Comparison of ENCODE assay signal across 10 cellular contexts in the genomic region with DNA sequence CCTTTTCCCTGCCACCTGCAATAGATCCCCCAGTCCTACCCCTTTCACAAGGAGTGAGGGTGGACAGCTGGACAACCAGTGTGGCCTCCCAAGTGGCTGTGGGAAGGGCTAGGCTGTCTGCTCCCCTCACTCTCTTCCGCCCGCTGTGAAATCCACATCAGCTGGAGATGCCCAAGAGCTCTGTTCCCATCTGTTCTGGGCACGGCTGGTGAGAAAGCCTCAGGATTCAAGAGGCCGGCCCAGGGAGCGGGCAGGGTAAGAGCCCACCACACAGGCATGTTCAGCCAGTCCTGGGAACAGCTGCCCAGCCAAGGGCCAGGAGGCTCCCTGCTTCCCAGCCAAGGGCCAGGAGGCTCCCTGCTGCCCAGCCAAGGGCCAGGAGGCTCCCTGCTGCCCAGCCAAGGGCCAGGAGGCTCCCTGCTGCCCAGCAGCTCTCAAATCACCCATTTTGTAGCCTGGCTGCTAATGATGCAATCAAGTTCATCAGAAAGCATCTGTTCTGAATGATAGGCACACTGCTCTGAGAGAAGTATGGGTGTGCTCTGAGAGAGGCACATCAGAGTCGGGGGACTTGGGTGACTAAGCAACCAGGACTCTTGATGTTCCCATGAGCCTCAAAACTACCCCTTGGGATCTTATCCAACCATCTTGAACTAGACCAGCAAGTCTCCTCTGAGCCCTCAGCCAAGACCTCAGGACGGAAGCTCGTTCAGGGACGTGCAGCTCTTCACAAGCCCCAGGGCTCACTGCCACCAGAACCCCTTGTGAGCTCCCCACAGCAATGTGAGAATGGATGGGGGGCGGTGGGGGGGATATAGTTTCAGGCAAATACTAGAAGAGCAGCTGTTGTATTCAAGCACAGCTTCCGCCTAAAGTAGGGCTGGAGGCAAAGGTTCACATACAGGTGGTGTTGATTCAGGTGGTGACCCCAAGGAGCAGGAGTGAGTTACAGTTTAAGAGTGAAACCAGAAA.
A peak's percentile ranks its signal among the peaks of the same experiment; 100 is the strongest.
DNase-seq lines count a peak whose midpoint lies in the region; ATAC-seq and TF ChIP-seq lines count a peak whose summit lies in the region.
"Had no signal": no experiment of that assay in that cellular context is flagged by ENCODE, and none has a peak within 500 bp of the region (broad histone marks: within the 10 kb centered on the region; RNA-seq: fewer than 3 reads in every experiment).

No MANE protein-coding gene starts in this region.

- ATAC-seq in GM19468 (IDR thresholded peaks at IDR 0.05; ENCODE audit: extremely low read depth, unreplicated experiment) (peak; percentile 12), HG03097 (IDR thresholded peaks at IDR 0.05; ENCODE audit: low FRiP score, unreplicated experiment) (peak; percentile 41)

- DNase-seq in EH (ENCODE audit: low read depth), result peak; percentile 33
- DNase-seq in erythroblast (lab: John Stamatoyannopoulos, UW), result peak; percentile 89 to 93
- no peak for DNase-seq in cortex of kidney (lab: John Stamatoyannopoulos, UW)
- DNase-seq in HUDEP-2 (lab: John Stamatoyannopoulos, UW; ENCODE audit: unreplicated experiment in 76 of 76), result no peak
- DNase-seq in central memory CD4-positive, alpha-beta T cell, result no peak
- DNase-seq in NCI-H2081 treated with DMSO at 0.1 percent for 48 hours (lab: John Stamatoyannopoulos, UW), result no peak
- DNase-seq: head of caudate nucleus, natural killer cell had no signal

- TF ChIP-seq POLR2A in erythroblast (IDR thresholded peaks at IDR 0.05; ENCODE audit: low read length), result no peak

Comparison
In these comparisons a context has a peak if more than half of its experiments do, and no peak if none do; other contexts are left out.
1. DNase-seq: peak in EH (single experiment) and erythroblast (2 of 2); none in cortex of kidney (single experiment), HUDEP-2 (0 of 76), central memory CD4-positive, alpha-beta T cell (single experiment) and NCI-H2081 treated with DMSO at 0.1 percent for 48 hours (single experiment).